In the genomic region with DNA sequence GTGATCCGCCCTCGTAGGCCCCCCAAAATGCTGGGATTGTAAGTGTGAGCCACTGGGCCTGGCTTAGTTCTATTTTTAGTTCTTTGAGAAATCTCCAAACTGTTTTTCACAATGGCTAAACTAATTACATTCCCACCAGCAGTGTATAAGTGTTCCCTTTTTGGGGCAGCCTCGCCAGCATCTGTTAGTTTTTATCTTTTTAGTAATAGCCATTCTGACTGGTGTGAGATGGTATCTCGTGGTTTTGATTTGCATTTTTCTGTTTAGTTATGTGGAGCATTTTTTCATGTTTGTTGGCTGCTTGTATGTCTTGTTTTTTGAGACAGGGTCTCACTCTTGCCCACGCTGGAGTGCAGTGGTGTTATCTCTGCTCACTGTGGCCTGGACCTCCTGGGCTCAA, we compare ENCODE assay signal across 19 cellular contexts. TPM values are rescaled to one million over a fixed set of nuclear protein-coding genes. Genes with fewer than 3 reads are reported as not detected.
DNase-seq lines count a peak whose midpoint lies in the region; ATAC-seq, FAIRE-seq and TF ChIP-seq lines count a peak whose summit lies in the region.
"Had no signal": no experiment of that assay in that cellular context is flagged by ENCODE, and none has a peak within 500 bp of the region (broad histone marks: within the 10 kb centered on the region; RNA-seq: fewer than 3 reads in every experiment).

No MANE protein-coding gene starts in this region.

- no CpG with 5 or more reads among the region's 5 CpGs for WGBS in H9 (ENCODE audit: extremely low coverage, insufficient read length, low lambda C conversion rate)

- H3K23ac ChIP-seq in H9 (ENCODE audit: insufficient read length, low read depth, low read length) = no peak overlapping the region

- no peaks in the 10 kb centered on the region for H3K9me3 ChIP-seq in CD8-positive, alpha-beta memory T cell (ENCODE audit: low read length)
- no peaks in the 10 kb centered on the region for H3K9me3 ChIP-seq in H9 (ENCODE audit: control insufficient read depth, low read depth, low read length)
- H3K9me3 ChIP-seq in astrocyte (ENCODE audit: insufficient read depth, low read depth, low read length) = no peaks in the 10 kb centered on the region
- no peaks in the 10 kb centered on the region for H3K9me3 ChIP-seq in naive thymus-derived CD4-positive, alpha-beta T cell (ENCODE audit: control insufficient read depth in 2 of 3, low read length in 3 of 3)
- H3K9me3 ChIP-seq in ascending aorta = no peaks in the 10 kb centered on the region
- H3K9me3 ChIP-seq: BE2C, left lung, upper lobe of left lung had no signal

- H2BK5ac ChIP-seq in H9 (ENCODE audit: insufficient read length, low read length) = no peak overlapping the region

- peaks cover 0 to 12% (median 2%) of the 10 kb centered on the region in 3 donors for H3K36me3 Mint-ChIP-seq in CD8-positive, alpha-beta memory T cell
- peaks cover 5 to 6% (median 6%) of the 10 kb centered on the region in 3 experiments for H3K36me3 Mint-ChIP-seq in H9 (ENCODE audit: insufficient read depth in 1 of 3, low read depth in 3 of 3)
- no peaks in the 10 kb centered on the region for H3K36me3 Mint-ChIP-seq in astrocyte (ENCODE audit: low read depth, unreplicated experiment)
- H3K36me3 Mint-ChIP-seq in naive thymus-derived CD4-positive, alpha-beta T cell = peaks cover 0 to 4% (median 0%) of the 10 kb centered on the region in 5 donors

- no peak for ATAC-seq in naive thymus-derived CD4-positive, alpha-beta T cell
- ATAC-seq: left lung had no signal

- FAIRE-seq in astrocyte (lab: Jason Lieb, UNC) (no peak), GM19239 (lab: Jason Lieb, UNC) (no peak)
- FAIRE-seq: endometrium had no signal

- H3K9ac ChIP-seq in H9 (ENCODE audit: extremely low read depth, insufficient read length, low read length) = no peak overlapping the region
- no peak overlapping the region for H3K9ac ChIP-seq in astrocyte (ENCODE audit: low read length)

- DNase-seq in CD8-positive, alpha-beta memory T cell = no peak
- DNase-seq in H9 = no peak
- peak; percentile 23 for DNase-seq in astrocyte (ENCODE audit: low read depth)
- no peak for DNase-seq in naive thymus-derived CD4-positive, alpha-beta T cell
- DNase-seq in amygdala (lab: John Stamatoyannopoulos, UW) = no peak
- no peak for DNase-seq in ascending aorta (ENCODE audit: low spot score in 2 of 2)
- no peak for DNase-seq in NCI-H1105 treated with DMSO at 0.1 percent for 48 hours (lab: John Stamatoyannopoulos, UW)
- DNase-seq in GM19239 (ENCODE audit: insufficient read length, low spot score) = no peak
- DNase-seq: activated T-cell treated with anti-CD3 and anti-CD28 coated beads for 4 hours, BE2C, DMS79, foreskin melanocyte, left lung, NCI-H2029 treated with DMSO at 0.1 percent for 48 hours, NCI-H510A treated with DMSO at 0.1 percent for 48 hours, SHP77 treated with DMSO at 0.1 percent for 48 hours, T-helper 9 cell, upper lobe of left lung had no signal

- H3K4me1 Mint-ChIP-seq in CD8-positive, alpha-beta memory T cell = peaks cover 70 to 85% (median 85%) of the 10 kb centered on the region in 3 donors
- H3K4me1 Mint-ChIP-seq in H9 (peaks cover 60 to 66% of the 10 kb centered on the region in 2 experiments), astrocyte (ENCODE audit: low read depth, unreplicated experiment) (peaks cover 49% of the 10 kb centered on the region)
- H3K4me1 Mint-ChIP-seq in naive thymus-derived CD4-positive, alpha-beta T cell = peaks cover 46 to 90% (median 82%) of the 10 kb centered on the region in 7 donors

- no peak overlapping the region for H3T11ph ChIP-seq in H9 (ENCODE audit: low read length)

- TF ChIP-seq CTCF in H9 (conservative IDR thresholded peaks at IDR 0.05) (no peak), astrocyte (IDR thresholded peaks at IDR 0.05; ENCODE audit: insufficient read depth, low read depth, low read length) (no peak), ascending aorta (IDR thresholded peaks at IDR 0.05) (no peak)

- H3K23me2 ChIP-seq in H9 (ENCODE audit: insufficient read length, low read depth, low read length, poor library complexity, severe bottlenecking) = no peaks in the 10 kb centered on the region

- H3K18ac ChIP-seq in H9 (ENCODE audit: insufficient read length, low read depth, low read length) = no peak overlapping the region

- H2BK12ac ChIP-seq in H9 (ENCODE audit: insufficient read length, low read depth, low read length) = no peak overlapping the region

- no peak overlapping the region for H2AFZ ChIP-seq in H9 (ENCODE audit: low read length)
- H2AFZ ChIP-seq in astrocyte (ENCODE audit: low read depth, low read length) = no peak overlapping the region

- H2AK5ac ChIP-seq in H9 (ENCODE audit: insufficient read length, low read length) = no peak overlapping the region

- no peaks in the 10 kb centered on the region for H4K20me1 ChIP-seq in H9 (ENCODE audit: control insufficient read depth, insufficient read depth, insufficient read length)
- peaks cover 96% of the 10 kb centered on the region for H4K20me1 ChIP-seq in astrocyte (ENCODE audit: insufficient read depth, low read length)

- H3K4me1 ChIP-seq in CD8-positive, alpha-beta memory T cell (ENCODE audit: insufficient read depth, low read length) = peaks cover 40% of the 10 kb centered on the region
- H3K4me1 ChIP-seq in H9 (ENCODE audit: insufficient read depth, low read length) (peaks cover 2% of the 10 kb centered on the region; the same call in 1 of the 2 replicates), astrocyte (ENCODE audit: insufficient read depth, low read length) (no peaks in the 10 kb centered on the region), ascending aorta (no peaks in the 10 kb centered on the region)
- H3K4me1 ChIP-seq in naive thymus-derived CD4-positive, alpha-beta T cell (ENCODE audit: control insufficient read depth in 2 of 2, insufficient read depth in 2 of 2, low read length in 2 of 2) = peaks cover 5 to 10% of the 10 kb centered on the region in 2 donors

- H3K27me3 Mint-ChIP-seq in CD8-positive, alpha-beta memory T cell = no peaks in the 10 kb centered on the region
- H3K27me3 Mint-ChIP-seq in H9 (ENCODE audit: low read depth) (no peaks in the 10 kb centered on the region), astrocyte (ENCODE audit: low read depth, unreplicated experiment) (no peaks in the 10 kb centered on the region)
- H3K27me3 Mint-ChIP-seq in naive thymus-derived CD4-positive, alpha-beta T cell = no peaks in the 10 kb centered on the region

- H3K14ac ChIP-seq in H9 (ENCODE audit: insufficient read depth, low read length) = no peak overlapping the region

- CTCF ChIA-PET in CD8-positive, alpha-beta memory T cell (lab: Charles Lee) = interaction anchor here (1.4 to 1.5 kb wide), 2 partner anchors 11 to 84 kb away, joined by 3 read pairs; no protein-coding TSS in a partner anchor
- CTCF ChIA-PET in naive thymus-derived CD4-positive, alpha-beta T cell (lab: Charles Lee) = interaction anchor here (0.7 kb wide), 1 partner anchor 25 kb away, joined by 3 read pairs; no protein-coding TSS in a partner anchor

- H3K4me2 ChIP-seq in H9 (ENCODE audit: insufficient read depth, insufficient read length, low read length) (no peak overlapping the region), astrocyte (ENCODE audit: low read length) (no peak overlapping the region)

- no peak overlapping the region for H2BK20ac ChIP-seq in H9 (ENCODE audit: low read depth, low read length, poor library complexity, severe bottlenecking)

- H2BK15ac ChIP-seq in H9 (ENCODE audit: low read depth, low read length) = no peak overlapping the region

- peaks cover 56% of the 10 kb centered on the region; the same call in 1 of the 2 replicates for H3K79me2 ChIP-seq in H9 (ENCODE audit: insufficient read depth, low read length)
- H3K79me2 ChIP-seq in astrocyte (ENCODE audit: insufficient read depth, low read length) = peaks cover 99% of the 10 kb centered on the region

- no peaks in the 10 kb centered on the region for H3K9me3 Mint-ChIP-seq in CD8-positive, alpha-beta memory T cell
- H3K9me3 Mint-ChIP-seq in H9 = no peaks in the 10 kb centered on the region; a peak in 1 of 5 replicates
- no peaks in the 10 kb centered on the region for H3K9me3 Mint-ChIP-seq in astrocyte (ENCODE audit: unreplicated experiment)
- H3K9me3 Mint-ChIP-seq in naive thymus-derived CD4-positive, alpha-beta T cell = no peaks in the 10 kb centered on the region

- H3K27ac ChIP-seq in CD8-positive, alpha-beta memory T cell (ENCODE audit: low read depth, low read length) = no peak overlapping the region
- H3K27ac ChIP-seq in H9 (ENCODE audit: insufficient read length, low read depth, low read length) (no peak overlapping the region), astrocyte (ENCODE audit: low read depth, low read length) (no peak overlapping the region), ascending aorta (no peak overlapping the region)
- H3K27ac ChIP-seq in naive thymus-derived CD4-positive, alpha-beta T cell (ENCODE audit: low read depth, low read length) = no peak overlapping the region
- H3K27ac ChIP-seq: left lung, upper lobe of left lung had no signal

- H3K36me3 ChIP-seq in CD8-positive, alpha-beta memory T cell (ENCODE audit: insufficient read depth, low read length) = no peaks in the 10 kb centered on the region
- H3K36me3 ChIP-seq in astrocyte (ENCODE audit: insufficient read depth, low read length) (no peaks in the 10 kb centered on the region), ascending aorta (no peaks in the 10 kb centered on the region)
- H3K36me3 ChIP-seq in naive thymus-derived CD4-positive, alpha-beta T cell (ENCODE audit: control insufficient read depth in 2 of 3, insufficient read depth in 3 of 3, low read length in 3 of 3) = no peaks in the 10 kb centered on the region
- H3K36me3 ChIP-seq: left lung had no signal

- no peak overlapping the region for H3K4me3 ChIP-seq in CD8-positive, alpha-beta memory T cell (ENCODE audit: low read length)
- no peak overlapping the region for H3K4me3 ChIP-seq in astrocyte (ENCODE audit: insufficient read depth, low read depth, low read length)
- no peak overlapping the region for H3K4me3 ChIP-seq in naive thymus-derived CD4-positive, alpha-beta T cell (ENCODE audit: low read length)
- no peak overlapping the region for H3K4me3 ChIP-seq in ascending aorta
- H3K4me3 ChIP-seq: left lung, upper lobe of left lung had no signal

- H4K91ac ChIP-seq in H9 (ENCODE audit: insufficient read length, low read depth, low read length) = no peak overlapping the region

- H3K4me3 Mint-ChIP-seq in CD8-positive, alpha-beta memory T cell = no peak overlapping the region
- H3K4me3 Mint-ChIP-seq in H9 (no peak overlapping the region; a peak in 1 of 5 replicates), astrocyte (ENCODE audit: unreplicated experiment) (peak overlapping the region; percentile 0)
- peak overlapping the region in 4 of 10 donors; percentile 3 to 47 (median 20) for H3K4me3 Mint-ChIP-seq in naive thymus-derived CD4-positive, alpha-beta T cell

- peaks cover 5% of the 10 kb centered on the region for H3K79me1 ChIP-seq in H9 (ENCODE audit: insufficient read depth, low read depth, low read length, poor library complexity, severe bottlenecking)

- POLR2A ChIA-PET in CD8-positive, alpha-beta memory T cell (lab: Charles Lee) = no interaction called here
- POLR2A ChIA-PET in naive thymus-derived CD4-positive, alpha-beta T cell (lab: Charles Lee) = no interaction called here

- intact Hi-C loops in naive thymus-derived CD4-positive, alpha-beta T cell (cut with micrococcal nuclease) = no loop called here
- intact Hi-C loops in ascending aorta (cut with DNase I) = no loop called here

- no peak overlapping the region for H3K4ac ChIP-seq in H9 (ENCODE audit: low read depth, low read length)

- H4K5ac ChIP-seq in H9 (ENCODE audit: insufficient read length, low read depth, low read length) = no peak overlapping the region

- H3K27ac Mint-ChIP-seq in CD8-positive, alpha-beta memory T cell = peak overlapping the region in 5 of 8 donors; percentile 8 to 67 (median 43)
- H3K27ac Mint-ChIP-seq in H9 (peak overlapping the region in 2 of 3 experiments; percentile 78 to 79; a peak in 4 of 7 replicates), astrocyte (ENCODE audit: unreplicated experiment) (peak overlapping the region; percentile 50)
- peak overlapping the region in 5 of 9 donors; percentile 43 to 86 (median 61) for H3K27ac Mint-ChIP-seq in naive thymus-derived CD4-positive, alpha-beta T cell

- no peak overlapping the region for H3K56ac ChIP-seq in H9 (ENCODE audit: insufficient read length, low read depth, low read length)

- no peak overlapping the region for H2BK120ac ChIP-seq in H9 (ENCODE audit: low read depth, low read length, poor library complexity, severe bottlenecking)

- no peak overlapping the region for H4K8ac ChIP-seq in H9 (replicated peaks; ENCODE audit: insufficient read length, low read depth, low read length)

- H3K27me3 ChIP-seq in CD8-positive, alpha-beta memory T cell (ENCODE audit: insufficient read depth, low read length, poor library complexity, severe bottlenecking) = no peaks in the 10 kb centered on the region
- H3K27me3 ChIP-seq in H9 (ENCODE audit: insufficient read depth, low read length) = no peaks in the 10 kb centered on the region
- no peaks in the 10 kb centered on the region for H3K27me3 ChIP-seq in astrocyte (ENCODE audit: insufficient read depth, low read length)
- H3K27me3 ChIP-seq in naive thymus-derived CD4-positive, alpha-beta T cell (ENCODE audit: control insufficient read depth in 2 of 2, insufficient read depth in 2 of 2, low read length in 2 of 2) = no peaks in the 10 kb centered on the region
- H3K27me3 ChIP-seq in ascending aorta = no peaks in the 10 kb centered on the region
- H3K27me3 ChIP-seq: BE2C, left lung, upper lobe of left lung had no signal

RNA-seq across cellular contexts. Expression of a gene that starts 28.2 kb away (rescaled TPM):
- 10 to 100 TPM; 36.0 to 39.9 TPM for total RNA-seq in CD8-positive, alpha-beta memory T cell
- 11.4 TPM for polyA plus RNA-seq in CD8-positive, alpha-beta memory T cell
- total RNA-seq in H9 (2021) (41.7 and 45.0 TPM in 2 replicates), astrocyte (33.7 and 41.7 TPM in 2 replicates), ascending aorta (12.0 TPM)
- 10 to 100 TPM; 22.8 to 41.9 (median 30.0) TPM for total RNA-seq in naive thymus-derived CD4-positive, alpha-beta T cell
- 1 to 10 TPM; 8.3 to 8.8 TPM for polyA plus RNA-seq in naive thymus-derived CD4-positive, alpha-beta T cell
